19 cellular contexts compared by ENCODE assay signal in genomic region chr4:16261313-16261878, GRCh38. TPM values are rescaled to one million over a fixed set of nuclear protein-coding genes. Genes with fewer than 3 reads are reported as not detected.
DNase-seq lines count a peak whose midpoint lies in the region; ATAC-seq and TF ChIP-seq lines count a peak whose summit lies in the region.
"Had no signal": no experiment of that assay in that cellular context is flagged by ENCODE, and none has a peak within 500 bp of the region (broad histone marks: within the 10 kb centered on the region; RNA-seq: fewer than 3 reads in every experiment).

No MANE protein-coding gene starts in this region.

- H3K9me3 ChIP-seq in BLaER1 (peaks cover 4% of the 10 kb centered on the region), DND-41 (ENCODE audit: insufficient read depth, low read length, severe bottlenecking) (no peaks in the 10 kb centered on the region)

- no peaks in the 10 kb centered on the region for H3K79me2 ChIP-seq in DND-41 (ENCODE audit: insufficient read depth, low read length)

- no peaks in the 10 kb centered on the region for H3K9me3 Mint-ChIP-seq in activated B cell treated with CpG ODN at 0.5 μM for 24 hours
- H3K9me3 Mint-ChIP-seq in Calu3 (ENCODE audit: low read depth, unreplicated experiment) = peaks cover 3% of the 10 kb centered on the region
- H3K9me3 Mint-ChIP-seq: GM23338 had no signal

- peak overlapping the region; percentile 17; the same call in 1 of the 2 replicates for H3K4me2 ChIP-seq in BLaER1
- H3K4me2 ChIP-seq in DND-41 (ENCODE audit: insufficient read depth, low read length) = no peak overlapping the region
- H3K4me2 ChIP-seq: GM23338 had no signal

- H3K36me3 Mint-ChIP-seq in activated B cell treated with CpG ODN at 0.5 μM for 24 hours (ENCODE audit: low read depth) (peaks cover 10% of the 10 kb centered on the region), Calu3 (ENCODE audit: insufficient read depth, unreplicated experiment) (no peaks in the 10 kb centered on the region)

- H3K27me3 ChIP-seq in BLaER1 = no peaks in the 10 kb centered on the region
- H3K27me3 ChIP-seq in DND-41 (ENCODE audit: insufficient read depth, low read length, poor library complexity) = no peaks in the 10 kb centered on the region
- no peaks in the 10 kb centered on the region for H3K27me3 ChIP-seq in H7 (ENCODE audit: control insufficient read depth, insufficient read depth, low read length)

- intact Hi-C loops in activated B cell treated with CpG ODN at 0.5 μM for 24 hours (cut with micrococcal nuclease) = loop anchor here (2.0 kb wide), 1 partner anchor 35 kb away; the partner anchor contains the start of gene TAPT1
- intact Hi-C loops in Calu3 (cut with micrococcal nuclease; ENCODE audit: unreplicated experiment) = loop anchor here (10.0 kb wide), 1 partner anchor 457 kb away; no protein-coding TSS in a partner anchor

- peaks cover 18% of the 10 kb centered on the region for H3K4me1 ChIP-seq in BLaER1
- H3K4me1 ChIP-seq in DND-41 (ENCODE audit: insufficient read depth, low read length) = peaks cover 15% of the 10 kb centered on the region

- H3K9ac ChIP-seq in BLaER1 (no peak overlapping the region), DND-41 (ENCODE audit: low read depth, low read length) (no peak overlapping the region)

- BruUV-seq in Calu3 (replicated peaks; lab: Mats Ljungman, UMichigan) = no TSS peak

- CTCF ChIA-PET in activated B cell treated with CpG ODN at 0.5 μM for 24 hours (lab: Charles Lee) (no interaction called here), Calu3 (lab: Charles Lee) (no interaction called here)

- DNase-seq in DND-41 (no peak), activated B cell treated with CpG ODN at 0.5 μM for 24 hours (no peak), H7 (no peak), DMS79 treated with DMSO at 0.1 percent for 48 hours (lab: John Stamatoyannopoulos, UW) (no peak), DMS153 (lab: John Stamatoyannopoulos, UW) (no peak), Calu3 (no peak)
- DNase-seq: COR-L47; NCI-H1105; NCI-H2081 treated with DMSO at 0.1 percent for 48 hours; NCI-H510A; NCI-H748 treated with DMSO at 0.1 percent for 48 hours; NK-92 treated with Interleukin-12 subunit alpha and Interleukin-12 subunit beta, amount 100 ng/mL, for 24 hours; OCI-M1; Right ventricle myocardium superior had no signal

- H3K27ac Mint-ChIP-seq in activated B cell treated with CpG ODN at 0.5 μM for 24 hours = peak overlapping the region; percentile 85
- H3K27ac Mint-ChIP-seq in Calu3 (ENCODE audit: unreplicated experiment) = no peak overlapping the region
- H3K27ac Mint-ChIP-seq: GM23338 had no signal

- POLR2A ChIA-PET in activated B cell treated with CpG ODN at 0.5 μM for 24 hours (lab: Charles Lee) = interaction anchor here (0.6 kb wide), 1 partner anchor 30 kb away, joined by 3 read pairs; no protein-coding TSS in a partner anchor

- no peak for TF ChIP-seq CTCF in DND-41 (IDR thresholded peaks at IDR 0.05; ENCODE audit: borderline replicate concordance, extremely low read depth, low read length, poor library complexity, severe bottlenecking)
- TF ChIP-seq CTCF in activated B cell treated with CpG ODN at 0.5 μM for 24 hours (IDR thresholded peaks at IDR 0.05) = no peak
- TF ChIP-seq CTCF in Calu3 (IDR thresholded peaks at IDR 0.05; ENCODE audit: unreplicated experiment) = no peak

- H3K4me1 Mint-ChIP-seq in activated B cell treated with CpG ODN at 0.5 μM for 24 hours (peaks cover 49% of the 10 kb centered on the region), Calu3 (ENCODE audit: low read depth, unreplicated experiment) (no peaks in the 10 kb centered on the region)
- H3K4me1 Mint-ChIP-seq: GM23338 had no signal

- H4K20me1 ChIP-seq in BLaER1 = no peaks in the 10 kb centered on the region
- no peaks in the 10 kb centered on the region for H4K20me1 ChIP-seq in DND-41 (ENCODE audit: insufficient read depth, low read length)

- ATAC-seq in DND-41 (ENCODE audit: insufficient read depth, low read depth) = no peak
- peak; percentile 32 for ATAC-seq in HG03066 (IDR thresholded peaks at IDR 0.05; ENCODE audit: low read depth, unreplicated experiment)
- no peak for ATAC-seq in activated B cell treated with CpG ODN at 0.5 μM for 24 hours (ENCODE audit: low read depth)
- ATAC-seq: GM23338, K562 had no signal

- H3K27me3 Mint-ChIP-seq in activated B cell treated with CpG ODN at 0.5 μM for 24 hours = no peaks in the 10 kb centered on the region
- H3K27me3 Mint-ChIP-seq in Calu3 (ENCODE audit: unreplicated experiment) = no peaks in the 10 kb centered on the region

- H3K4me3 Mint-ChIP-seq in activated B cell treated with CpG ODN at 0.5 μM for 24 hours (peak overlapping the region; percentile 50), Calu3 (ENCODE audit: low read depth, unreplicated experiment) (no peak overlapping the region)
- H3K4me3 Mint-ChIP-seq: CD14-positive monocyte, GM23338 had no signal

- peaks cover 3% of the 10 kb centered on the region; the same call in 1 of the 2 replicates for H3K36me3 ChIP-seq in BLaER1
- H3K36me3 ChIP-seq in DND-41 (ENCODE audit: insufficient read depth, low read length) = no peaks in the 10 kb centered on the region
- no peaks in the 10 kb centered on the region for H3K36me3 ChIP-seq in H7 (replicated peaks; ENCODE audit: control insufficient read depth, insufficient read depth, low read length)

- peak overlapping the region; percentile 63; the same call in 1 of the 2 replicates for H2AFZ ChIP-seq in DND-41 (ENCODE audit: low read depth, low read length)
- H2AFZ ChIP-seq: GM23338 had no signal

- H3K4me3 ChIP-seq in BLaER1 (no peak overlapping the region), DND-41 (ENCODE audit: low read depth in 1 of 2, low read length in 2 of 2) (no peak overlapping the region), H7 (ENCODE audit: insufficient read depth, low read depth, low read length) (no peak overlapping the region)
- H3K4me3 ChIP-seq: GM23338, K562 had no signal

- H3K27ac ChIP-seq in BLaER1 (no peak overlapping the region), DND-41 (ENCODE audit: low read length) (no peak overlapping the region)

RNA-seq across cellular contexts. Expression of gene TAPT1, which starts 35.1 kb away (rescaled TPM):
- total RNA-seq in activated B cell treated with CpG ODN at 0.5 μM for 24 hours (30.0 and 35.0 TPM in 2 replicates), Calu3 (2022) (23.7 and 31.5 TPM in 2 replicates)
- 5.8 and 8.8 TPM in 2 replicates for total RNA-seq in H7 (2014; rRNA removed; shearing (Covaris generic))
